ENCODE assay signal across 8 cellular contexts in genomic region chr7:33128990-33129805, GRCh38. TPM values are rescaled to one million over a fixed set of nuclear protein-coding genes. Genes with fewer than 3 reads are reported as not detected.
DNase-seq lines count a peak whose midpoint lies in the region; ATAC-seq and TF ChIP-seq lines count a peak whose summit lies in the region.

TSS of gene BBS9 (plus strand) at chr7:33129564. CDS start at chr7:33146253, 16,689 bp downstream.

- H3K27me3 ChIP-seq in CD4-positive, CD25-positive, alpha-beta regulatory T cell (ENCODE audit: control insufficient read depth, insufficient read depth, low read length): no peaks in the 10 kb centered on the region
- no peaks in the 10 kb centered on the region for H3K27me3 ChIP-seq in left lung

- peak within 1 kb of the TSS; percentile 46 to 96 (median 94) for H3K27ac Mint-ChIP-seq in CD4-positive, CD25-positive, alpha-beta regulatory T cell

- TF ChIP-seq CTCF in left lung (IDR thresholded peaks at IDR 0.05): no peak

- H3K4me3 Mint-ChIP-seq in CD4-positive, CD25-positive, alpha-beta regulatory T cell: peak within 1 kb of the TSS; percentile 97 to 99 (median 97)

- H3K9me3 ChIP-seq in CD4-positive, CD25-positive, alpha-beta regulatory T cell (ENCODE audit: control insufficient read depth in 2 of 2, low read length in 2 of 2): no peaks in the 10 kb centered on the region
- H3K9me3 ChIP-seq in left lung: no peaks in the 10 kb centered on the region

- peak; percentile 97 for ATAC-seq in CD4-positive, CD25-positive, alpha-beta regulatory T cell (ENCODE audit: low read depth in 2 of 2)
- ATAC-seq in GM19395 (IDR thresholded peaks at IDR 0.05; ENCODE audit: unreplicated experiment) (peak; percentile 100), HG03558 (IDR thresholded peaks at IDR 0.05; ENCODE audit: extremely low read depth, unreplicated experiment) (peak; percentile 99), left lung (peak; percentile 99)

- H3K4me1 Mint-ChIP-seq in CD4-positive, CD25-positive, alpha-beta regulatory T cell: peaks cover 14 to 34% (median 20%) of the 10 kb centered on the region in 4 donors

- no peaks in the 10 kb centered on the region for H3K36me3 ChIP-seq in CD4-positive, CD25-positive, alpha-beta regulatory T cell (ENCODE audit: control insufficient read depth, insufficient read depth, low read length)
- no peaks in the 10 kb centered on the region for H3K36me3 ChIP-seq in left lung

- peaks cover 24% of the 10 kb centered on the region for H3K4me1 ChIP-seq in CD4-positive, CD25-positive, alpha-beta regulatory T cell (ENCODE audit: control insufficient read depth, insufficient read depth, low read length, poor library complexity, severe bottlenecking)
- peaks cover 6 to 22% of the 10 kb centered on the region in 2 donors for H3K4me1 ChIP-seq in left lung

- DNase-seq in CD4-positive, CD25-positive, alpha-beta regulatory T cell: peak; percentile 86 to 95 (median 89)
- DNase-seq in NCI-H748 (lab: John Stamatoyannopoulos, UW; ENCODE audit: unreplicated experiment) (peak; percentile 98), dermis blood vessel endothelial cell (peak; percentile 94), left lung (peak; percentile 95 to 98)
- DNase-seq in activated CD4-positive, alpha-beta T cell treated with anti-CD3 and anti-CD28 coated beads, Interleukin-2, amount 50 U/mL, for 24 hours (ENCODE audit: low read depth in 1 of 2, low spot score in 1 of 2): peak; percentile 82 to 87
- DNase-seq in stimulated activated CD4-positive, alpha-beta T cell treated with anti-CD3 and anti-CD28 coated beads, Interleukin-2, amount 100 ng/mL, for 4 hours (ENCODE audit: low read depth): peak; percentile 84

- intact Hi-C loops in left lung (cut with DNase I): no loop called here

- no peaks in the 10 kb centered on the region for H3K9me3 Mint-ChIP-seq in CD4-positive, CD25-positive, alpha-beta regulatory T cell

- H3K27me3 Mint-ChIP-seq in CD4-positive, CD25-positive, alpha-beta regulatory T cell: peaks cover 4% of the 10 kb centered on the region

- H3K36me3 Mint-ChIP-seq in CD4-positive, CD25-positive, alpha-beta regulatory T cell: no peaks in the 10 kb centered on the region

- peak within 1 kb of the TSS; percentile 83 for H3K4me3 ChIP-seq in CD4-positive, CD25-positive, alpha-beta regulatory T cell (ENCODE audit: low read depth, low read length)
- H3K4me3 ChIP-seq in left lung: peak within 1 kb of the TSS; percentile 60 to 71

- H3K27ac ChIP-seq in CD4-positive, CD25-positive, alpha-beta regulatory T cell (ENCODE audit: insufficient read depth, low read length, poor library complexity, severe bottlenecking): peak within 1 kb of the TSS; percentile 76
- H3K27ac ChIP-seq in left lung: peak within 1 kb of the TSS; percentile 87 to 88

RNA-seq across cellular contexts. Expression of gene BBS9, which starts in this region (rescaled TPM):
- 18.7 TPM for total RNA-seq in CD4-positive, CD25-positive, alpha-beta regulatory T cell
- 10 to 100 TPM in 2 of 4 donors, 1 to 10 TPM in 2; 8.1 to 18.1 (median 11.6) TPM for polyA plus RNA-seq in CD4-positive, CD25-positive, alpha-beta regulatory T cell
- total RNA-seq in dermis blood vessel endothelial cell (13.1 and 15.4 TPM in 2 replicates), left lung (10 to 100 TPM; 18.2 to 22.4 TPM)

Comparison
In these comparisons a context has a peak if more than half of its experiments do, and no peak if none do; other contexts are left out.
1. Peak in every context shown above with its lines: DNase-seq, ATAC-seq, H3K4me3 ChIP-seq and H3K27ac ChIP-seq.